Comparison of ENCODE assay signal across 12 cellular contexts in the genomic region with DNA sequence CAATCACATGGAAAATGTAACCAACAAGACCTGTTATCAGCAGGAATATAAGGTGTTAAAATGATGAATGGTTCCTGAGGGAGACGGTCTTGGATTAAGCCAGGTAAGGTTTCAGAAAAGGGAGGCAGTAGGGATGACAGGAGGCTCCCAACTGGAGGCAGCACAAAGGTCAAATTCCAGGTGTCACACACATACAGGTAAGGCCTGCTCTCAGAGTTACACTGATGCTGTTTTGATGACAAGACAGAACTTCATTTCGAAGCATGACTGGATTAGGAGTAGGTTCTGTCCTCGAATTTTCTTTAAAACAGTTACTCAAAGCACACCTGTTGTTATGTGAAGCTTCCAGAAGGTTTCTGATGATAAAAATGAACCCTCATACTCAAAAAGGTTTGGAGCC.
"Had no signal": no experiment of that assay in that cellular context is flagged by ENCODE, and none has a peak within 500 bp of the region (broad histone marks: within the 10 kb centered on the region; RNA-seq: fewer than 3 reads in every experiment).

No MANE protein-coding gene starts in this region.

- H3K27ac ChIP-seq: colonic mucosa, parathyroid adenoma, upper lobe of left lung had no signal

- H3K4me2 ChIP-seq: smooth muscle cell had no signal

- H2AFZ ChIP-seq: parathyroid adenoma had no signal

- H3K4me3 ChIP-seq: colonic mucosa, smooth muscle cell, upper lobe of left lung had no signal

- H3K9ac ChIP-seq: parathyroid adenoma had no signal

- H3K27me3 ChIP-seq: colonic mucosa, upper lobe of left lung had no signal

- H3K9me3 Mint-ChIP-seq: activated naive CD4-positive, alpha-beta T cell treated with anti-CD3 and anti-CD28 coated beads, Interleukin-2, amount 50 U/mL, for 24 hours had no signal

- H3K9me3 ChIP-seq: colonic mucosa, upper lobe of left lung had no signal

- H3K4me3 Mint-ChIP-seq: activated naive CD4-positive, alpha-beta T cell treated with anti-CD3 and anti-CD28 coated beads, Interleukin-2, amount 50 U/mL, for 24 hours had no signal

- H3K27me3 Mint-ChIP-seq: activated naive CD4-positive, alpha-beta T cell treated with anti-CD3 and anti-CD28 coated beads, Interleukin-2, amount 50 U/mL, for 24 hours had no signal

- H3K4me1 ChIP-seq: colonic mucosa had no signal

- DNase-seq: activated CD8-positive, alpha-beta memory T cell treated with anti-CD3 and anti-CD28 coated beads for 24 hours; activated T-cell treated with anti-CD3 and anti-CD28 coated beads for 4 hours; caudate nucleus; colonic mucosa; foreskin melanocyte; islet precursor cell; mesenchymal stem cell; retina; upper lobe of left lung had no signal

- H3K27ac Mint-ChIP-seq: activated naive CD4-positive, alpha-beta T cell treated with anti-CD3 and anti-CD28 coated beads, Interleukin-2, amount 50 U/mL, for 24 hours had no signal
